In genomic region chr18:72086421-72086820, GRCh38 we compare ENCODE assay signal across 8 cellular contexts.
DNase-seq lines count a peak whose midpoint lies in the region; ATAC-seq and TF ChIP-seq lines count a peak whose summit lies in the region.

No MANE protein-coding gene starts in this region.

- CTCF ChIA-PET in activated CD8-positive, alpha-beta T cell treated with anti-CD3 and anti-CD28 coated beads for 36 hours (lab: Charles Lee), result no interaction called here
- CTCF ChIA-PET in activated CD8-positive, alpha-beta T cell treated with anti-CD3 and anti-CD28 coated beads, Interleukin-2, amount 10 ng/mL, durations not matched to agents 7 days and 5 days (lab: Charles Lee), result no interaction called here

- H3K36me3 Mint-ChIP-seq in activated CD8-positive, alpha-beta T cell treated with anti-CD3 and anti-CD28 coated beads for 36 hours (ENCODE audit: low read depth), result no peaks in the 10 kb centered on the region
- no peaks in the 10 kb centered on the region for H3K36me3 Mint-ChIP-seq in activated CD8-positive, alpha-beta T cell treated with anti-CD3 and anti-CD28 coated beads, Interleukin-2, amount 10 ng/mL, durations not matched to agents 7 days and 5 days (ENCODE audit: low read depth)

- no peaks in the 10 kb centered on the region for H3K4me1 Mint-ChIP-seq in activated CD8-positive, alpha-beta T cell treated with anti-CD3 and anti-CD28 coated beads for 36 hours (ENCODE audit: low read depth)
- H3K4me1 Mint-ChIP-seq in activated CD8-positive, alpha-beta T cell treated with anti-CD3 and anti-CD28 coated beads, Interleukin-2, amount 10 ng/mL, durations not matched to agents 7 days and 5 days (ENCODE audit: low read depth), result no peaks in the 10 kb centered on the region

- DNase-seq in activated CD8-positive, alpha-beta T cell treated with anti-CD3 and anti-CD28 coated beads for 36 hours, result no peak
- DNase-seq in activated CD8-positive, alpha-beta T cell treated with anti-CD3 and anti-CD28 coated beads, Interleukin-2, amount 10 ng/mL, durations not matched to agents 7 days and 5 days, result no peak
- DNase-seq in NCI-H526 treated with DMSO at 0.1 percent for 48 hours (lab: John Stamatoyannopoulos, UW), result peak; percentile 21
- DNase-seq in erythroblast (lab: John Stamatoyannopoulos, UW), result peak; percentile 13 to 28
- no peak for DNase-seq in upper lobe of right lung
- DNase-seq in HuH-7.5 (ENCODE audit: low spot score), result no peak
- no peak for DNase-seq in NCI-H2227 treated with DMSO at 0.1 percent for 48 hours (lab: John Stamatoyannopoulos, UW)

- H3K9me3 ChIP-seq in upper lobe of right lung, result no peaks in the 10 kb centered on the region

- peak; percentile 63 for TF ChIP-seq CTCF in activated CD8-positive, alpha-beta T cell treated with anti-CD3 and anti-CD28 coated beads for 36 hours (IDR thresholded peaks at IDR 0.05)
- peak; percentile 40 for TF ChIP-seq CTCF in upper lobe of right lung (IDR thresholded peaks at IDR 0.05)

- H3K27me3 ChIP-seq in upper lobe of right lung, result no peaks in the 10 kb centered on the region

- no peaks in the 10 kb centered on the region for H3K36me3 ChIP-seq in upper lobe of right lung

- H3K4me3 ChIP-seq in upper lobe of right lung, result no peak overlapping the region

- no peak overlapping the region for H3K27ac Mint-ChIP-seq in activated CD8-positive, alpha-beta T cell treated with anti-CD3 and anti-CD28 coated beads for 36 hours
- no peak overlapping the region for H3K27ac Mint-ChIP-seq in activated CD8-positive, alpha-beta T cell treated with anti-CD3 and anti-CD28 coated beads, Interleukin-2, amount 10 ng/mL, durations not matched to agents 7 days and 5 days

- H3K4me3 Mint-ChIP-seq in activated CD8-positive, alpha-beta T cell treated with anti-CD3 and anti-CD28 coated beads for 36 hours, result no peak overlapping the region
- H3K4me3 Mint-ChIP-seq in activated CD8-positive, alpha-beta T cell treated with anti-CD3 and anti-CD28 coated beads, Interleukin-2, amount 10 ng/mL, durations not matched to agents 7 days and 5 days, result no peak overlapping the region

- TF ChIP-seq POLR2A in erythroblast (IDR thresholded peaks at IDR 0.05; ENCODE audit: low read length), result no peak

- ATAC-seq in activated CD8-positive, alpha-beta T cell treated with anti-CD3 and anti-CD28 coated beads for 36 hours, result no peak
- ATAC-seq in activated CD8-positive, alpha-beta T cell treated with anti-CD3 and anti-CD28 coated beads, Interleukin-2, amount 10 ng/mL, durations not matched to agents 7 days and 5 days, result no peak
- ATAC-seq in upper lobe of right lung (peak; percentile 55), HG02840 (IDR thresholded peaks at IDR 0.05; ENCODE audit: low FRiP score, unreplicated experiment) (no peak)

- POLR2A ChIA-PET in activated CD8-positive, alpha-beta T cell treated with anti-CD3 and anti-CD28 coated beads for 36 hours (lab: Charles Lee), result no interaction called here
- POLR2A ChIA-PET in activated CD8-positive, alpha-beta T cell treated with anti-CD3 and anti-CD28 coated beads, Interleukin-2, amount 10 ng/mL, durations not matched to agents 7 days and 5 days (lab: Charles Lee), result no interaction called here

- no peaks in the 10 kb centered on the region for H3K27me3 Mint-ChIP-seq in activated CD8-positive, alpha-beta T cell treated with anti-CD3 and anti-CD28 coated beads for 36 hours
- no peaks in the 10 kb centered on the region for H3K27me3 Mint-ChIP-seq in activated CD8-positive, alpha-beta T cell treated with anti-CD3 and anti-CD28 coated beads, Interleukin-2, amount 10 ng/mL, durations not matched to agents 7 days and 5 days (ENCODE audit: low read depth)

- H3K4me1 ChIP-seq in upper lobe of right lung, result no peaks in the 10 kb centered on the region

- intact Hi-C loops in activated CD8-positive, alpha-beta T cell treated with anti-CD3 and anti-CD28 coated beads for 36 hours (cut with micrococcal nuclease), result no loop called here
- intact Hi-C loops in upper lobe of right lung (cut with DNase I), result no loop called here

- H3K27ac ChIP-seq in upper lobe of right lung, result no peak overlapping the region

- H3K9me3 Mint-ChIP-seq in activated CD8-positive, alpha-beta T cell treated with anti-CD3 and anti-CD28 coated beads for 36 hours, result no peaks in the 10 kb centered on the region
- H3K9me3 Mint-ChIP-seq in activated CD8-positive, alpha-beta T cell treated with anti-CD3 and anti-CD28 coated beads, Interleukin-2, amount 10 ng/mL, durations not matched to agents 7 days and 5 days (ENCODE audit: insufficient read depth), result no peaks in the 10 kb centered on the region

Comparison
In these comparisons a context has a peak if more than half of its experiments do, and no peak if none do; other contexts are left out.
1. DNase-seq: peak in NCI-H526 treated with DMSO at 0.1 percent for 48 hours (single experiment) and erythroblast (2 of 2); none in activated CD8-positive, alpha-beta T cell treated with anti-CD3 and anti-CD28 coated beads for 36 hours (single experiment), activated CD8-positive, alpha-beta T cell treated with anti-CD3 and anti-CD28 coated beads, Interleukin-2, amount 10 ng/mL, durations not matched to agents 7 days and 5 days (single experiment), upper lobe of right lung (single experiment), HuH-7.5 (single experiment) and NCI-H2227 treated with DMSO at 0.1 percent for 48 hours (single experiment).